8 cellular contexts compared by ENCODE assay signal in genomic region chr9:109779711-109780452, GRCh38. TPM values are rescaled to one million over a fixed set of nuclear protein-coding genes. Genes with fewer than 3 reads are reported as not detected.
DNase-seq lines count a peak whose midpoint lies in the region; ATAC-seq and TF ChIP-seq lines count a peak whose summit lies in the region.

Gene PALM2AKAP2 (plus strand): TSS chr9:109780198. CDS start chr9:109780489, 291 bp downstream.

- peak within 1 kb of the TSS; percentile 69 for H3K4me3 Mint-ChIP-seq in progenitor cell of endocrine pancreas (ENCODE audit: low read depth)

- H3K23ac ChIP-seq in IMR-90 (ENCODE audit: low read depth, low read length), result peak within 1 kb of the TSS; percentile 96

- POLR2A ChIA-PET in IMR-90 (lab: Charles Lee; ENCODE audit: unreplicated experiment), result no interaction called here

- no peaks in the 10 kb centered on the region; the same call in 1 of the 2 replicates for H4K20me1 ChIP-seq in IMR-90 (ENCODE audit: insufficient read depth, low read length)

- peak within 1 kb of the TSS; percentile 83 for H2BK5ac ChIP-seq in IMR-90 (ENCODE audit: low read depth, low read length, poor library complexity, severe bottlenecking)

- H3K36me3 Mint-ChIP-seq in progenitor cell of endocrine pancreas (ENCODE audit: insufficient read depth), result no peaks in the 10 kb centered on the region

- H3K27me3 ChIP-seq in IMR-90 (ENCODE audit: control insufficient read depth, insufficient read depth, low read length) (no peaks in the 10 kb centered on the region), adrenal gland (no peaks in the 10 kb centered on the region)

- dilution Hi-C loops in IMR-90 (cut with HindIII; ENCODE audit: low sequenced_read_pairs, unreplicated experiment), result no loop called here

- H3K56ac ChIP-seq in IMR-90 (ENCODE audit: extremely low read depth, insufficient read depth, low read length), result peak within 1 kb of the TSS; percentile 86

- H4K8ac ChIP-seq in IMR-90 (ENCODE audit: low read depth in 2 of 2, low read length in 2 of 2), result peak within 1 kb of the TSS; percentile 59 to 84

- peak within 1 kb of the TSS; percentile 90 for H2AK9ac ChIP-seq in IMR-90 (replicated peaks; ENCODE audit: low read depth, low read length, poor library complexity)

- H3K18ac ChIP-seq in IMR-90 (ENCODE audit: low read depth, low read length), result peak within 1 kb of the TSS; percentile 85

- H2BK15ac ChIP-seq in IMR-90 (ENCODE audit: low read depth, low read length), result peak within 1 kb of the TSS; percentile 67; the same call in 2 of the 3 replicates

- H3K27ac ChIP-seq in IMR-90 (ENCODE audit: insufficient read depth, low read length), result peak within 1 kb of the TSS; percentile 58
- H3K27ac ChIP-seq in adrenal gland, result peak within 1 kb of the TSS in 3 of 5 donors; percentile 23 to 78 (median 71)

- BruUV-seq in IMR-90 (replicated peaks; lab: Mats Ljungman, UMichigan), result no TSS peak

- TF ChIP-seq CTCF in IMR-90 (conservative IDR thresholded peaks at IDR 0.05; ENCODE audit: low read depth, low read length), result peak; percentile 34
- TF ChIP-seq CTCF in adrenal gland (IDR thresholded peaks at IDR 0.05), result peak in 2 of 6 experiments; percentile 39 to 41
- peak; percentile 35 for TF ChIP-seq CTCF in progenitor cell of endocrine pancreas (IDR thresholded peaks at IDR 0.05; ENCODE audit: unreplicated experiment)

- peak within 1 kb of the TSS; percentile 75 for H3K9ac ChIP-seq in IMR-90 (ENCODE audit: low read depth, low read length)

- in situ Hi-C loops in IMR-90 (cut with MboI; ENCODE audit: low sequenced_read_pairs), result no loop called here

- DNase-seq in COLO668 (lab: John Stamatoyannopoulos, UW; ENCODE audit: unreplicated experiment) (peak; percentile 89), IMR-90 (peak; percentile 68), adrenal gland (peak; percentile 62 to 76 (median 73)), left ventricle myocardium superior (peak; percentile 90), progenitor cell of endocrine pancreas (ENCODE audit: low spot score, unreplicated experiment) (peak; percentile 52)

- H3K4me2 ChIP-seq in IMR-90 (ENCODE audit: low read depth, low read length), result peak within 1 kb of the TSS; percentile 90

- TF ChIP-seq POLR2A in IMR-90 (IDR thresholded peaks at IDR 0.05; ENCODE audit: low read depth, low read length) (no peak), adrenal gland (IDR thresholded peaks at IDR 0.05) (peak in 1 of 2 donors; percentile 54)

- H3K4me1 Mint-ChIP-seq in progenitor cell of endocrine pancreas (ENCODE audit: low read depth), result peaks cover 3% of the 10 kb centered on the region

- H3K27me3 Mint-ChIP-seq in progenitor cell of endocrine pancreas, result peaks cover 71% of the 10 kb centered on the region

- H3K4me1 ChIP-seq in IMR-90 (ENCODE audit: control insufficient read depth, insufficient read depth, low read length) (peaks cover 4% of the 10 kb centered on the region), adrenal gland (replicated peaks in 1 of 2) (peaks cover 0 to 7% of the 10 kb centered on the region in 2 donors)

- intact Hi-C loops in IMR-90 (cut with micrococcal nuclease) (loop anchor here (2.0 kb wide), 1 partner anchor 37 kb away; no protein-coding TSS in a partner anchor), adrenal gland (cut with DNase I) (no loop called here), left ventricle myocardium superior (cut with micrococcal nuclease) (no loop called here)

- no peaks in the 10 kb centered on the region for H3K9me3 Mint-ChIP-seq in progenitor cell of endocrine pancreas (ENCODE audit: low read depth)

- 1% methylated on average over 54 of the region's 85 CpGs; no CpG with 5 or more reads in 1 of the 2 experiments for WGBS in IMR-90 (ENCODE audit: extremely low coverage in 2 of 2, insufficient read length in 1 of 2), 2 experiments
- WGBS in adrenal gland, 4 donors, result 0 to 1% (median 0%) methylated on average over 3 to 85 of the region's 85 CpGs

- H3K9me3 ChIP-seq in IMR-90 (ENCODE audit: control insufficient read depth, insufficient read depth, low read length), result no peaks in the 10 kb centered on the region
- no peaks in the 10 kb centered on the region for H3K9me3 ChIP-seq in adrenal gland (replicated peaks in 1 of 3)

- H4K5ac ChIP-seq in IMR-90 (ENCODE audit: low read depth, low read length), result peak within 1 kb of the TSS; percentile 45

- H3K4ac ChIP-seq in IMR-90 (ENCODE audit: low read depth, low read length), result peak within 1 kb of the TSS; percentile 84

- H3K36me3 ChIP-seq in IMR-90 (ENCODE audit: control insufficient read depth, insufficient read depth, low read length) (no peaks in the 10 kb centered on the region), adrenal gland (replicated peaks in 1 of 2) (no peaks in the 10 kb centered on the region)

- peak within 1 kb of the TSS; percentile 63 for H2AK5ac ChIP-seq in IMR-90 (ENCODE audit: low read depth, low read length)

- H3K4me3 ChIP-seq in IMR-90 (ENCODE audit: insufficient read depth, low read depth, low read length), result peak within 1 kb of the TSS; percentile 90
- H3K4me3 ChIP-seq in adrenal gland, result peak within 1 kb of the TSS; percentile 17 to 80 (median 35)

- H3K79me1 ChIP-seq in IMR-90 (ENCODE audit: low read depth in 1 of 2, low read length in 2 of 2), result peaks cover 4 to 45% of the 10 kb centered on the region in 2 experiments; a peak in 3 of 4 replicates

- H2BK20ac ChIP-seq in IMR-90 (ENCODE audit: low read depth, low read length), result peak within 1 kb of the TSS; percentile 84

- CTCF ChIA-PET in IMR-90 (lab: Yijun Ruan, JAX), result interaction anchor here (0.6 kb wide), 2 partner anchors 126 to 206 kb away, joined by 3 read pairs; no protein-coding TSS in a partner anchor

- peak; percentile 95 for ATAC-seq in IMR-90 (ENCODE audit: low read depth)
- ATAC-seq in left ventricle myocardium superior, result peak; percentile 95
- ATAC-seq in HG03442 (IDR thresholded peaks at IDR 0.05; ENCODE audit: unreplicated experiment), result no peak
- ATAC-seq in GM18867 (IDR thresholded peaks at IDR 0.05; ENCODE audit: unreplicated experiment), result no peak
- no peak for ATAC-seq in GM18909 (IDR thresholded peaks at IDR 0.05; ENCODE audit: poor library complexity, unreplicated experiment)

- H3K27ac Mint-ChIP-seq in progenitor cell of endocrine pancreas, result peak within 1 kb of the TSS; percentile 76

- peak within 1 kb of the TSS; percentile 90 for H4K91ac ChIP-seq in IMR-90 (ENCODE audit: insufficient read depth, low read depth, low read length)

- H3K9me1 ChIP-seq in IMR-90 (ENCODE audit: insufficient read depth, low read length), result peaks cover 8% of the 10 kb centered on the region; the same call in 1 of the 2 replicates

- peak within 1 kb of the TSS; percentile 93 for H2BK120ac ChIP-seq in IMR-90 (ENCODE audit: low read depth, low read length)

- H3K14ac ChIP-seq in IMR-90 (replicated peaks; ENCODE audit: low read depth, low read length), result peak within 1 kb of the TSS; percentile 97

- peak within 1 kb of the TSS; percentile 93 for H2AFZ ChIP-seq in IMR-90 (replicated peaks; ENCODE audit: low read length, poor library complexity)

- peak; percentile 36; the same call in 1 of the 2 replicates for TF ChIP-seq RAD21 in IMR-90 (IDR thresholded peaks at IDR 0.05; ENCODE audit: low read length)

TF ChIP-seq in IMR-90, 13 proteins besides CTCF, POLR2A, EP300 and RAD21:
- TF ChIP-seq BHLHE40 (IDR thresholded peaks at IDR 0.05; ENCODE audit: low read depth, low read length) (peak; percentile 88), NFE2L2 (IDR thresholded peaks at IDR 0.05; ENCODE audit: low read depth, low read length) (no peak), MAZ (IDR thresholded peaks at IDR 0.05; ENCODE audit: borderline replicate concordance, low read depth, low read length) (peak; percentile 79; the same call in 1 of the 2 replicates), CHD1 (IDR thresholded peaks at IDR 0.05; ENCODE audit: low read depth, low read length) (no peak), SMC3 (IDR thresholded peaks at IDR 0.05; ENCODE audit: low read depth, low read length) (peak; percentile 24), RFX5 (IDR thresholded peaks at IDR 0.05; ENCODE audit: low read depth, low read length) (no peak), ELK1 (IDR thresholded peaks at IDR 0.05; ENCODE audit: borderline replicate concordance, low read depth, low read length) (no peak), MXI1 (IDR thresholded peaks at IDR 0.05; ENCODE audit: borderline replicate concordance, low read depth, low read length) (peak; percentile 77; the same call in 1 of the 2 replicates), RCOR1 (IDR thresholded peaks at IDR 0.05; ENCODE audit: insufficient replicate concordance, low read length) (no peak), USF2 (IDR thresholded peaks at IDR 0.05; ENCODE audit: low read depth, low read length) (no peak; the same call in 1 of the 2 replicates)

RNA-seq across cellular contexts. Expression of gene PALM2AKAP2, which starts in this region (rescaled TPM):
- 14.2 and 20.6 TPM in 2 replicates for total RNA-seq in IMR-90 (2012; rRNA removed)
- polyA plus RNA-seq in IMR-90 (2012; rRNA removed), result 3.2 and 3.3 TPM in 2 replicates
- polyA plus RNA-seq in IMR-90 (2012; cell fraction: cytosol; rRNA removed), result 0.88 and 1.4 TPM in 2 replicates
- polyA plus RNA-seq in IMR-90 (2012; cell fraction: nucleus; rRNA removed; ENCODE audit: low replicate concordance), result 0.29 and 2.1 TPM in 2 replicates
- 10 to 100 TPM; 18.0 to 27.3 (median 23.3) TPM for total RNA-seq in adrenal gland
- 1 to 10 TPM in 2 of 3 donors, under 1 TPM in 1; 0.07 to 5.8 (median 5.8) TPM for polyA plus RNA-seq in adrenal gland
- 76.1 TPM for total RNA-seq in left ventricle myocardium superior
- total RNA-seq in progenitor cell of endocrine pancreas, result 0.51 and 0.74 TPM in 2 replicates

Comparison
In these comparisons a context has a peak if more than half of its experiments do, and no peak if none do; other contexts are left out.
1. Peak in DNase-seq in progenitor cell of endocrine pancreas; RNA of the gene not detected or under 1 TPM.
2. ATAC-seq: peak in IMR-90 (single experiment) and left ventricle myocardium superior (single experiment); none in HG03442 (single experiment), GM18867 (single experiment) and GM18909 (single experiment).
3. Peak in every context shown above with its lines, with median percentiles within 50 percentile points of each other: DNase-seq.